In genomic region chr17:74601944-74602572, GRCh38 we compare ENCODE assay signal across 8 cellular contexts. TPM values are rescaled to one million over a fixed set of nuclear protein-coding genes. Genes with fewer than 3 reads are reported as not detected.
DNase-seq lines count a peak whose midpoint lies in the region; TF ChIP-seq lines count a peak whose summit lies in the region.

No MANE protein-coding gene starts in this region.

- no peak overlapping the region for H3K9ac ChIP-seq in mesendoderm (ENCODE audit: low read length)

- no peak overlapping the region for H3K4me3 ChIP-seq in cardiac fibroblast (replicated peaks in 1 of 2; ENCODE audit: low read depth in 2 of 2, low read length in 2 of 2)
- H3K4me3 ChIP-seq in mesendoderm (ENCODE audit: low read length): no peak overlapping the region

- no peak overlapping the region for H3K56ac ChIP-seq in mesendoderm (ENCODE audit: low read length)

- H2BK15ac ChIP-seq in mesendoderm (replicated peaks; ENCODE audit: low read depth): no peak overlapping the region

- H4K5ac ChIP-seq in mesendoderm (ENCODE audit: low read length): no peak overlapping the region

- H3K27me3 ChIP-seq in mesendoderm (ENCODE audit: insufficient read depth, low read length, poor library complexity): no peaks in the 10 kb centered on the region

- no peak overlapping the region for H3K4me2 ChIP-seq in mesendoderm (ENCODE audit: low read length)

- no peak overlapping the region for H2BK5ac ChIP-seq in mesendoderm (ENCODE audit: low read length)

- WGBS in mesendoderm (ENCODE audit: extremely low coverage, insufficient coverage, low lambda C conversion rate): no CpG with 5 or more reads among the region's 12 CpGs

- H3K23ac ChIP-seq in mesendoderm (ENCODE audit: low read length): no peak overlapping the region

- H3K27ac ChIP-seq in C4-2B (no peak overlapping the region), mesendoderm (ENCODE audit: low read depth, low read length) (no peak overlapping the region)

- H4K8ac ChIP-seq in mesendoderm (ENCODE audit: low read depth, low read length): no peak overlapping the region

- H3K4ac ChIP-seq in mesendoderm (ENCODE audit: low read depth, low read length): no peak overlapping the region

- H2AK5ac ChIP-seq in mesendoderm (ENCODE audit: low read length): no peak overlapping the region

- H3K36me3 ChIP-seq in mesendoderm (ENCODE audit: control insufficient read depth, insufficient read depth, low read length): no peaks in the 10 kb centered on the region

- no peak overlapping the region for H3K18ac ChIP-seq in mesendoderm (ENCODE audit: low read length)

- H3K4me1 ChIP-seq in mesendoderm (ENCODE audit: control insufficient read depth, low read depth, low read length): no peaks in the 10 kb centered on the region

- no peaks in the 10 kb centered on the region for H3K79me1 ChIP-seq in mesendoderm (ENCODE audit: low read length)

- TF ChIP-seq CTCF in C4-2B (conservative IDR thresholded peaks at IDR 0.05) (peak; percentile 86), GM12873 (IDR thresholded peaks at IDR 0.05; ENCODE audit: insufficient read depth, low read depth, low read length, missing control alignments) (peak; percentile 72), cardiac fibroblast (IDR thresholded peaks at IDR 0.05; ENCODE audit: low read depth, low read length) (peak; percentile 54)

- DNase-seq in NOMO-1 treated with dmso at 0.1 percent for 144 hours (lab: John Stamatoyannopoulos, UW; ENCODE audit: unreplicated experiment): peak; percentile 24
- DNase-seq in cardiac fibroblast (ENCODE audit: low read depth in 2 of 2): peak; percentile 43 to 57
- peak; percentile 55 for DNase-seq in mesendoderm
- no peak for DNase-seq in activated effector memory CD4-positive, alpha-beta T cell treated with Interleukin-2 at 50 U/mL for 16 hours
- no peak for DNase-seq in DMS79 treated with DMSO at 0.1 percent for 48 hours (lab: John Stamatoyannopoulos, UW)
- DNase-seq in stimulated activated naive CD4-positive, alpha-beta T cell treated with Interleukin-2 at 50 U/mL for 16 hours (lab: John Stamatoyannopoulos, UW): no peak

- no peaks in the 10 kb centered on the region for H3K79me2 ChIP-seq in mesendoderm (ENCODE audit: control insufficient read depth, insufficient read depth, low read length)

- no peak overlapping the region for H2BK120ac ChIP-seq in mesendoderm (ENCODE audit: low read depth, low read length)

RNA-seq across cellular contexts. Expression of gene CD300LD, which starts 10.0 kb away (rescaled TPM):
- not detected for polyA plus RNA-seq in mesendoderm (2013, experiment 1 of 2)
- polyA plus RNA-seq in mesendoderm (2013, experiment 2 of 2): not detected

RNA-seq across cellular contexts. Expression of gene CD300E, which starts 21.5 kb away (rescaled TPM):
- 0.21 TPM for polyA plus RNA-seq in mesendoderm (2013, experiment 1 of 2)
- 0.21 TPM for polyA plus RNA-seq in mesendoderm (2013, experiment 2 of 2)

RNA-seq across cellular contexts. Expression of gene CD300H, which starts 34.7 kb away (rescaled TPM):
- polyA plus RNA-seq in mesendoderm (2013, experiment 1 of 2): not detected
- polyA plus RNA-seq in mesendoderm (2013, experiment 2 of 2): not detected

RNA-seq across cellular contexts. Expression of gene CD300C, which starts 56.1 kb away (rescaled TPM):
- not detected for polyA plus RNA-seq in mesendoderm (2013, experiment 1 of 2)
- polyA plus RNA-seq in mesendoderm (2013, experiment 2 of 2): not detected

Comparison
In these comparisons a context has a peak if more than half of its experiments do, and no peak if none do; other contexts are left out.
1. DNase-seq: peak in NOMO-1 treated with dmso at 0.1 percent for 144 hours (single experiment), cardiac fibroblast (2 of 2) and mesendoderm (single experiment); none in activated effector memory CD4-positive, alpha-beta T cell treated with Interleukin-2 at 50 U/mL for 16 hours (single experiment), DMS79 treated with DMSO at 0.1 percent for 48 hours (single experiment) and stimulated activated naive CD4-positive, alpha-beta T cell treated with Interleukin-2 at 50 U/mL for 16 hours (single experiment).
2. Peak in every context shown above with its lines, with median percentiles within 50 percentile points of each other: CTCF ChIP-seq.